In genomic region chr5:71697967-71698366, GRCh38 we compare ENCODE assay signal across 12 cellular contexts. TPM values are rescaled to one million over a fixed set of nuclear protein-coding genes. Genes with fewer than 3 reads are reported as not detected.
A peak's percentile ranks its signal among the peaks of the same experiment; 100 is the strongest.
DNase-seq lines count a peak whose midpoint lies in the region; ATAC-seq and TF ChIP-seq lines count a peak whose summit lies in the region.
"Had no signal": no experiment of that assay in that cellular context is flagged by ENCODE, and none has a peak within 500 bp of the region (broad histone marks: within the 10 kb centered on the region; RNA-seq: fewer than 3 reads in every experiment).

No MANE protein-coding gene starts in this region.

- H3K4me1 ChIP-seq in A673 (ENCODE audit: insufficient read depth, low read length, poor library complexity, severe bottlenecking) (peaks cover 35% of the 10 kb centered on the region), ascending aorta (no peaks in the 10 kb centered on the region), right cardiac atrium (ENCODE audit: control insufficient read depth, insufficient read depth, low read length) (peaks cover 4% of the 10 kb centered on the region)

- POLR2A ChIA-PET in A673 (lab: Charles Lee; ENCODE audit: low non-redundant PET) = no interaction called here

- peak; percentile 74 to 75 for ATAC-seq in right cardiac atrium
- ATAC-seq in HG03442 (IDR thresholded peaks at IDR 0.05; ENCODE audit: unreplicated experiment) = no peak

- peak; percentile 49 for TF ChIP-seq CTCF in A673 (conservative IDR thresholded peaks at IDR 0.05; ENCODE audit: low read depth, low read length)
- TF ChIP-seq CTCF in GM13976 (IDR thresholded peaks at IDR 0.05; ENCODE audit: borderline replicate concordance, control extremely low read depth, extremely low read depth, insufficient read depth, missing control alignments) = peak; percentile 35
- TF ChIP-seq CTCF in ascending aorta (IDR thresholded peaks at IDR 0.05) = peak in 2 of 3 experiments; percentile 18 to 31

- intact Hi-C loops in A673 (cut with micrococcal nuclease; ENCODE audit: unreplicated experiment) = no loop called here
- intact Hi-C loops in ascending aorta (cut with DNase I) = no loop called here
- intact Hi-C loops in right cardiac atrium (cut with DNase I) = no loop called here

- BruUV-seq in A673 (replicated peaks; lab: Mats Ljungman, UMichigan) = no TSS peak

- H3K4me3 ChIP-seq in A673 (ENCODE audit: low read depth, low read length, poor library complexity, severe bottlenecking) = no peak overlapping the region
- no peak overlapping the region for H3K4me3 ChIP-seq in ascending aorta
- H3K4me3 ChIP-seq in right cardiac atrium (ENCODE audit: low read length) = no peak overlapping the region

- H3K27ac ChIP-seq in A673 (ENCODE audit: low read depth, low read length, poor library complexity, severe bottlenecking) (no peak overlapping the region), ascending aorta (no peak overlapping the region), right cardiac atrium (ENCODE audit: low read length) (no peak overlapping the region)

- 38% methylated on average over 14 of the region's 14 CpGs for WGBS in right cardiac atrium

- CTCF ChIA-PET in A673 (lab: Charles Lee) = no interaction called here

- in situ Hi-C loops in GM13976 (cut with MboI; ENCODE audit: low sequenced_read_pairs, unreplicated experiment) = no loop called here

- DNase-seq in A673 (ENCODE audit: low spot score) (no peak), GM13976 (ENCODE audit: low spot score) (no peak), ascending aorta (ENCODE audit: low spot score in 2 of 2) (no peak), right cardiac atrium (peak; percentile 18 to 59 (median 53)), A172 (ENCODE audit: low spot score) (no peak), 8988T (no peak), SIG-M5 (lab: John Stamatoyannopoulos, UW) (no peak)
- DNase-seq: activated B cell treated with CpG ODN at 0.5 μM for 24 hours; activated naive CD4-positive, alpha-beta T cell treated with anti-CD3 and anti-CD28 coated beads for 36 hours had no signal

- H3K27me3 ChIP-seq in A673 (replicated peaks; ENCODE audit: insufficient read depth, low read depth, low read length, poor library complexity) (no peaks in the 10 kb centered on the region), ascending aorta (no peaks in the 10 kb centered on the region), right cardiac atrium (ENCODE audit: control insufficient read depth, insufficient read depth) (no peaks in the 10 kb centered on the region)

- no peaks in the 10 kb centered on the region for H3K9me3 ChIP-seq in A673 (ENCODE audit: low read depth, low read length, poor library complexity, severe bottlenecking)
- no peaks in the 10 kb centered on the region for H3K9me3 ChIP-seq in ascending aorta
- H3K9me3 ChIP-seq in right cardiac atrium (ENCODE audit: control insufficient read depth, low read length) = no peaks in the 10 kb centered on the region

- H3K36me3 ChIP-seq in A673 (ENCODE audit: insufficient read depth, low read length, poor library complexity, severe bottlenecking) (no peaks in the 10 kb centered on the region), ascending aorta (no peaks in the 10 kb centered on the region)

RNA-seq across cellular contexts. Expression of gene CARTPT, which starts 21.1 kb away (rescaled TPM):
- not detected in 2 replicates for total RNA-seq in A673 (2021)
- 12.7 TPM for total RNA-seq in ascending aorta
- total RNA-seq in right cardiac atrium = under 1 TPM in 1 of 4 donors, not detected in 3; 0.34 TPM
- polyA plus RNA-seq in right cardiac atrium = 0.29 TPM
- total RNA-seq in A172 (2014; rRNA removed; shearing (Covaris generic)) = not detected in 2 replicates
- total RNA-seq: activated B cell treated with CpG ODN at 0.5 μM for 24 hours; activated naive CD4-positive, alpha-beta T cell treated with anti-CD3 and anti-CD28 coated beads for 36 hours; subcutaneous adipose tissue had no signal
- polyA plus RNA-seq: IgD-negative memory B cell had no signal

Comparison
In these comparisons a context has a peak if more than half of its experiments do, and no peak if none do; other contexts are left out.
1. DNase-seq: peak in right cardiac atrium (3 of 3); none in A673 (single experiment), GM13976 (single experiment), ascending aorta (0 of 2), A172 (single experiment), 8988T (single experiment) and SIG-M5 (single experiment).
2. RNA of gene CARTPT, which starts 21.1 kb away (total RNA-seq): 12.7 TPM in ascending aorta (single experiment); 0.34 TPM in right cardiac atrium, not detected in A673 and not detected in A172; every median in the first group is over 10 times any median in the second.
3. Peak in every context shown above with its lines, with median percentiles within 50 percentile points of each other: CTCF ChIP-seq.